In genomic region chr2:109635426-109636289, GRCh38 we compare ENCODE assay signal across 19 cellular contexts. TPM values are rescaled to one million over a fixed set of nuclear protein-coding genes. Genes with fewer than 3 reads are reported as not detected.
"Had no signal": no experiment of that assay in that cellular context is flagged by ENCODE, and none has a peak within 500 bp of the region (broad histone marks: within the 10 kb centered on the region; RNA-seq: fewer than 3 reads in every experiment).

No MANE protein-coding gene starts in this region.

- H3K27me3 ChIP-seq: cardiac muscle cell, thyroid gland, uterus had no signal

- H3K36me3 Mint-ChIP-seq: activated CD8-positive, alpha-beta memory T cell treated with anti-CD3 and anti-CD28 coated beads, Interleukin-2, amount 10 ng/mL, durations not matched to agents 7 days and 5 days; activated naive CD8-positive, alpha-beta T cell; immature natural killer cell; WTC11 had no signal

- H3K9me3 Mint-ChIP-seq: activated CD4-positive, alpha-beta memory T cell treated with anti-CD3 and anti-CD28 coated beads, Interleukin-2, amount 10 ng/mL, durations not matched to agents 7 days and 5 days; effector memory CD8-positive, alpha-beta T cell; immature natural killer cell; nephron; T-helper 2 cell treated with Interferon-gamma antibody and Interleukin-4, amounts not matched to agents 5 μg/mL and 100 μg/mL, for 36 hours; WTC11 had no signal

- H3K4me1 Mint-ChIP-seq: immature natural killer cell had no signal

- H3K27me3 Mint-ChIP-seq: activated CD4-positive, alpha-beta memory T cell treated with anti-CD3 and anti-CD28 coated beads, Interleukin-2, amount 10 ng/mL, durations not matched to agents 7 days and 5 days had no signal

- H3K27ac Mint-ChIP-seq: activated CD4-positive, alpha-beta memory T cell treated with anti-CD3 and anti-CD28 coated beads, Interleukin-2, amount 10 ng/mL, durations not matched to agents 7 days and 5 days; activated CD8-positive, alpha-beta memory T cell treated with anti-CD3 and anti-CD28 coated beads, Interleukin-2, amount 10 ng/mL, durations not matched to agents 7 days and 5 days; activated naive CD8-positive, alpha-beta T cell; effector memory CD8-positive, alpha-beta T cell; immature natural killer cell; T-helper 2 cell treated with Interferon-gamma antibody and Interleukin-4, amounts not matched to agents 5 μg/mL and 100 μg/mL, for 36 hours; WTC11 had no signal

- H3K36me3 ChIP-seq: cardiac muscle cell, thyroid gland, uterus had no signal

- DNase-seq: activated CD4-positive, alpha-beta memory T cell treated with anti-CD3 and anti-CD28 coated beads, Interleukin-2, amount 10 ng/mL, durations not matched to agents 7 days and 5 days; activated CD4-positive, alpha-beta T cell treated with anti-CD3 and anti-CD28 coated beads for 4 hours; activated CD8-positive, alpha-beta memory T cell treated with anti-CD3 and anti-CD28 coated beads, Interleukin-2, amount 10 ng/mL, durations not matched to agents 7 days and 5 days; amniotic stem cell; effector memory CD8-positive, alpha-beta T cell; immature natural killer cell; nucleus accumbens; retina; stimulated activated CD4-positive, alpha-beta T cell treated with anti-CD3 and anti-CD28 coated beads, Interleukin-12 subunit alpha, Interleukin-12 subunit beta, amount 100 ng/mL, for 4 hours; stimulated activated CD4-positive, alpha-beta T cell treated with anti-CD3 and anti-CD28 coated beads, Interleukin-1b, Interleukin-23, amount 100 ng/mL, for 48 hours; stimulated activated CD8-positive, alpha-beta memory T cell treated with anti-CD3 and anti-CD28 coated beads, Interleukin-4, amount 100 ng/mL, for 48 hours; stimulated activated naive CD4-positive, alpha-beta T cell treated with Interleukin-2 at 50 U/mL for 16 hours; thyroid gland; uterus had no signal

- ATAC-seq: activated CD8-positive, alpha-beta memory T cell treated with anti-CD3 and anti-CD28 coated beads, Interleukin-2, amount 10 ng/mL, durations not matched to agents 7 days and 5 days; effector memory CD8-positive, alpha-beta T cell; WTC11 had no signal

- H3K4me3 ChIP-seq: cardiac muscle cell, thyroid gland, uterus had no signal

- H3K4me3 Mint-ChIP-seq: activated CD4-positive, alpha-beta memory T cell treated with anti-CD3 and anti-CD28 coated beads, Interleukin-2, amount 10 ng/mL, durations not matched to agents 7 days and 5 days; activated CD8-positive, alpha-beta memory T cell treated with anti-CD3 and anti-CD28 coated beads, Interleukin-2, amount 10 ng/mL, durations not matched to agents 7 days and 5 days; activated naive CD8-positive, alpha-beta T cell; effector memory CD8-positive, alpha-beta T cell; immature natural killer cell; nephron; T-helper 2 cell treated with Interferon-gamma antibody and Interleukin-4, amounts not matched to agents 5 μg/mL and 100 μg/mL, for 36 hours; WTC11 had no signal

- H3K4me1 ChIP-seq: thyroid gland, uterus had no signal

- H3K9me3 ChIP-seq: thyroid gland, uterus had no signal

- H3K27ac ChIP-seq: cardiac muscle cell, thyroid gland, uterus had no signal

RNA-seq across cellular contexts. Expression of gene SEPTIN10, which starts 21.9 kb away (rescaled TPM):
- polyA plus RNA-seq: immature natural killer cell had no signal
